ENCODE assay signal across 27 cellular contexts in the genomic region with DNA sequence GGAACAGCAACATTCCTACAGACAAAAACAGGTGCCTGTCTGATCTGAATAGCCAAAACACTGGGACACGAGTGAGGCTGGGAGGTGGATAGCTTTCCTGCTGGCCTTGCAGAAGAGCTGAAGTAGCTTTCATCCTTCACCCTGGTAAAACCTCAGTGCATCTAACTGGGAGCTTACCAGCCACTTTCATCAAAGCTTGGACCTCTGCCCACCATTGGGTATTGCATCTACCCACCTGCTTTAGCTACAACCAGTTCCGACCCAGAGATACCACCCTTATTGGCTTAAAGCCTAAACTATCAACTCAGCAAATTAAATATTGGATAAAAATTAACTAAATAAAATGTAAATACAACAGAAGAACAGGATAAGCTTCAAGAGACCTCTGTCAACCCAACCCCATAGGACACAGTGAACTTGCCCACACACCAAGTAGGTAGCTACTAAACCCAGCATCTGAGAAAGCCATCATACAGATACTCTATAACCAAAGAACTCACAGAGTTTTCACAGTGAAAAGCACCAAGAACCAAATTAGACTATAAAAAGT.
"Had no signal": no experiment of that assay in that cellular context is flagged by ENCODE, and none has a peak within 500 bp of the region (broad histone marks: within the 10 kb centered on the region; RNA-seq: fewer than 3 reads in every experiment).

No MANE protein-coding gene starts in this region.

- H3K27ac ChIP-seq: neural progenitor cell, ovary, parathyroid adenoma, psoas muscle, skin epidermis, spleen, suprapubic skin, testis, tibial artery, transverse colon, upper lobe of right lung, uterus had no signal

- H3K4me2 ChIP-seq: neural progenitor cell, smooth muscle cell had no signal

- H3K4me3 ChIP-seq: neural progenitor cell, ovary, psoas muscle, skin epidermis, smooth muscle cell, spleen, suprapubic skin, testis, tibial artery, transverse colon, upper lobe of right lung, uterus had no signal

- H3K4me1 ChIP-seq: neural progenitor cell, parathyroid adenoma, psoas muscle, spleen, suprapubic skin, testis, tibial artery, transverse colon, upper lobe of right lung, uterus had no signal

- H3K36me3 ChIP-seq: neural progenitor cell, ovary, spleen, suprapubic skin, tibial artery, transverse colon, upper lobe of right lung, uterus had no signal

- H3K27me3 ChIP-seq: neural progenitor cell, ovary, spleen, suprapubic skin, testis, tibial artery, transverse colon, upper lobe of right lung, uterus had no signal

- ATAC-seq: naive thymus-derived CD4-positive, alpha-beta T cell; natural killer cell; psoas muscle; right cardiac atrium; sciatic nerve; stimulated activated memory B cell treated with anti-CD40 and anti-IgM and Interleukin-4, amounts not matched to agents 10 μg/mL and 1 μg/mL and 100 μg/mL, for 72 hours; upper lobe of right lung had no signal

- H2AFZ ChIP-seq: neural progenitor cell, parathyroid adenoma had no signal

- H3K9me3 ChIP-seq: ovary, psoas muscle, spleen, suprapubic skin, testis, tibial artery, transverse colon, upper lobe of right lung, uterus had no signal

- H3K79me2 ChIP-seq: parathyroid adenoma had no signal

- DNase-seq: naive thymus-derived CD4-positive, alpha-beta T cell; natural killer cell; occipital lobe; ovary; posterior cingulate gyrus; psoas muscle; right cardiac atrium; stimulated activated CD4-positive, alpha-beta T cell treated with anti-CD3 and anti-CD28 coated beads, Interleukin-12 subunit alpha, Interleukin-12 subunit beta, amount 100 ng/mL, for 4 hours; stimulated activated CD4-positive, alpha-beta T cell treated with anti-CD3 and anti-CD28 coated beads, Interleukin-1b, Interleukin-23, amount 100 ng/mL, for 48 hours; stimulated activated CD4-positive, alpha-beta T cell treated with anti-CD3 and anti-CD28 coated beads, Interleukin-4, amount 100 ng/mL, for 1 hour; stimulated activated CD4-positive, alpha-beta T cell treated with anti-CD3 and anti-CD28 coated beads, Interleukin-4, amount 100 ng/mL, for 4 hours; stimulated activated CD8-positive, alpha-beta memory T cell treated with anti-CD3 and anti-CD28 coated beads, Interleukin-4, amount 100 ng/mL, for 48 hours; stimulated activated naive CD4-positive, alpha-beta T cell treated with Interleukin-2 at 50 U/mL for 16 hours; substantia nigra; testis; tibial artery; transverse colon; upper lobe of right lung; uterus had no signal

- H3K9ac ChIP-seq: neural progenitor cell, parathyroid adenoma had no signal
